Comparison of ENCODE assay signal across 9 cellular contexts in genomic region chr22:46067159-46068111, GRCh38.
DNase-seq lines count a peak whose midpoint lies in the region; ATAC-seq, FAIRE-seq and TF ChIP-seq lines count a peak whose summit lies in the region.
"Had no signal": no experiment of that assay in that cellular context is flagged by ENCODE, and none has a peak within 500 bp of the region (broad histone marks: within the 10 kb centered on the region; RNA-seq: fewer than 3 reads in every experiment).

No MANE protein-coding gene starts in this region.

- no peaks in the 10 kb centered on the region for H3K27me3 Mint-ChIP-seq in activated naive CD4-positive, alpha-beta T cell treated with anti-CD3 and anti-CD28 coated beads for 36 hours (ENCODE audit: low read depth)

- H3K4me3 Mint-ChIP-seq in activated naive CD4-positive, alpha-beta T cell treated with anti-CD3 and anti-CD28 coated beads for 36 hours: no peak overlapping the region

- TF ChIP-seq CTCF in VCaP (conservative IDR thresholded peaks at IDR 0.05) (no peak), upper lobe of right lung (IDR thresholded peaks at IDR 0.05) (no peak)

- H3K4me1 ChIP-seq in upper lobe of right lung: peaks cover 40% of the 10 kb centered on the region

- H3K9me3 Mint-ChIP-seq in activated naive CD4-positive, alpha-beta T cell treated with anti-CD3 and anti-CD28 coated beads for 36 hours: no peaks in the 10 kb centered on the region

- no peak for ATAC-seq in upper lobe of right lung
- no peak for ATAC-seq in GM21381 (IDR thresholded peaks at IDR 0.05; ENCODE audit: unreplicated experiment)
- no peak for ATAC-seq in HG03175 (IDR thresholded peaks at IDR 0.05; ENCODE audit: unreplicated experiment)

- H3K27ac ChIP-seq in VCaP: peak overlapping the region; percentile 93
- H3K27ac ChIP-seq in upper lobe of right lung: peak overlapping the region; percentile 100

- CTCF ChIA-PET in activated naive CD4-positive, alpha-beta T cell treated with anti-CD3 and anti-CD28 coated beads for 36 hours (lab: Charles Lee): no interaction called here

- H3K36me3 Mint-ChIP-seq in activated naive CD4-positive, alpha-beta T cell treated with anti-CD3 and anti-CD28 coated beads for 36 hours (ENCODE audit: low read depth): no peaks in the 10 kb centered on the region

- H3K27ac Mint-ChIP-seq in activated naive CD4-positive, alpha-beta T cell treated with anti-CD3 and anti-CD28 coated beads for 36 hours: peak overlapping the region; percentile 48

- intact Hi-C loops in activated naive CD4-positive, alpha-beta T cell treated with anti-CD3 and anti-CD28 coated beads for 36 hours (cut with micrococcal nuclease): no loop called here
- intact Hi-C loops in upper lobe of right lung (cut with DNase I): no loop called here

- peak overlapping the region; percentile 79 for H3K4me3 ChIP-seq in upper lobe of right lung

- H3K9me3 ChIP-seq in upper lobe of right lung: no peaks in the 10 kb centered on the region

- peaks cover 37% of the 10 kb centered on the region for H3K4me1 Mint-ChIP-seq in activated naive CD4-positive, alpha-beta T cell treated with anti-CD3 and anti-CD28 coated beads for 36 hours (ENCODE audit: low read depth)

- peak; percentile 81 for FAIRE-seq in islet of Langerhans (lab: Jason Lieb, UNC)
- FAIRE-seq: bronchial epithelial cell had no signal

- H3K36me3 ChIP-seq in upper lobe of right lung: no peaks in the 10 kb centered on the region

- DNase-seq in activated naive CD4-positive, alpha-beta T cell treated with anti-CD3 and anti-CD28 coated beads for 36 hours: no peak
- DNase-seq in activated naive CD4-positive, alpha-beta T cell treated with Interleukin-2 at 50 U/mL for 16 hours: no peak
- no peak for DNase-seq in upper lobe of right lung
- no peak for DNase-seq in DMS79 (lab: John Stamatoyannopoulos, UW)

- no peaks in the 10 kb centered on the region for H3K27me3 ChIP-seq in upper lobe of right lung
